11 cellular contexts compared by ENCODE assay signal in genomic region chr12:51183816-51184215, GRCh38. TPM values are rescaled to one million over a fixed set of nuclear protein-coding genes. Genes with fewer than 3 reads are reported as not detected.
DNase-seq lines count a peak whose midpoint lies in the region; ATAC-seq and TF ChIP-seq lines count a peak whose summit lies in the region.
"Had no signal": no experiment of that assay in that cellular context is flagged by ENCODE, and none has a peak within 500 bp of the region (broad histone marks: within the 10 kb centered on the region; RNA-seq: fewer than 3 reads in every experiment).

No MANE protein-coding gene starts in this region.

- no peak overlapping the region for H2AFZ ChIP-seq in osteoblast (ENCODE audit: low read length)

- no peak overlapping the region for H3K4me3 ChIP-seq in osteoblast (ENCODE audit: insufficient read depth, low read length)

- H3K36me3 Mint-ChIP-seq in activated T-helper 1 cell treated with anti-CD3 and anti-CD28 coated beads, Interleukin-12 subunit alpha, Interleukin-12 subunit beta, Interleukin-2, Interleukin-4 antibody, amounts not matched to agents 30 ng/mL and 10 ng/mL and 1 ng/mL, durations not matched to agents 14 hours and 24 hours and 36 hours (ENCODE audit: low read depth): no peaks in the 10 kb centered on the region
- H3K36me3 Mint-ChIP-seq in type B pancreatic cell: no peaks in the 10 kb centered on the region

- no peak overlapping the region for H3K4me3 Mint-ChIP-seq in activated T-helper 1 cell treated with anti-CD3 and anti-CD28 coated beads, Interleukin-12 subunit alpha, Interleukin-12 subunit beta, Interleukin-2, Interleukin-4 antibody, amounts not matched to agents 30 ng/mL and 10 ng/mL and 1 ng/mL, durations not matched to agents 14 hours and 24 hours and 36 hours
- no peak overlapping the region for H3K4me3 Mint-ChIP-seq in type B pancreatic cell
- H3K4me3 Mint-ChIP-seq: central memory CD8-positive, alpha-beta T cell had no signal

- no peaks in the 10 kb centered on the region for H3K4me1 ChIP-seq in osteoblast (ENCODE audit: insufficient read depth, low read length)

- TF ChIP-seq POLR2A in erythroblast (IDR thresholded peaks at IDR 0.05; ENCODE audit: low read length): no peak

- intact Hi-C loops in activated T-helper 1 cell treated with anti-CD3 and anti-CD28 coated beads, Interleukin-12 subunit alpha, Interleukin-12 subunit beta, Interleukin-2, Interleukin-4 antibody, amounts not matched to agents 30 ng/mL and 10 ng/mL and 1 ng/mL, durations not matched to agents 14 hours and 24 hours and 36 hours (cut with micrococcal nuclease): no loop called here

- H3K9me3 ChIP-seq in osteoblast (ENCODE audit: low read depth, low read length): no peaks in the 10 kb centered on the region

- H3K27me3 Mint-ChIP-seq in activated T-helper 1 cell treated with anti-CD3 and anti-CD28 coated beads, Interleukin-12 subunit alpha, Interleukin-12 subunit beta, Interleukin-2, Interleukin-4 antibody, amounts not matched to agents 30 ng/mL and 10 ng/mL and 1 ng/mL, durations not matched to agents 14 hours and 24 hours and 36 hours (ENCODE audit: insufficient read depth): no peaks in the 10 kb centered on the region
- no peaks in the 10 kb centered on the region for H3K27me3 Mint-ChIP-seq in type B pancreatic cell
- H3K27me3 Mint-ChIP-seq: central memory CD8-positive, alpha-beta T cell had no signal

- H3K27ac Mint-ChIP-seq in activated T-helper 1 cell treated with anti-CD3 and anti-CD28 coated beads, Interleukin-12 subunit alpha, Interleukin-12 subunit beta, Interleukin-2, Interleukin-4 antibody, amounts not matched to agents 30 ng/mL and 10 ng/mL and 1 ng/mL, durations not matched to agents 14 hours and 24 hours and 36 hours: no peak overlapping the region
- no peak overlapping the region for H3K27ac Mint-ChIP-seq in type B pancreatic cell

- no peaks in the 10 kb centered on the region for H3K9me3 Mint-ChIP-seq in activated T-helper 1 cell treated with anti-CD3 and anti-CD28 coated beads, Interleukin-12 subunit alpha, Interleukin-12 subunit beta, Interleukin-2, Interleukin-4 antibody, amounts not matched to agents 30 ng/mL and 10 ng/mL and 1 ng/mL, durations not matched to agents 14 hours and 24 hours and 36 hours
- no peaks in the 10 kb centered on the region for H3K9me3 Mint-ChIP-seq in type B pancreatic cell
- H3K9me3 Mint-ChIP-seq: central memory CD8-positive, alpha-beta T cell had no signal

- DNase-seq in GM04503 (ENCODE audit: low read depth) (peak; percentile 1), NCI-H345 treated with DMSO at 0.1 percent for 48 hours (lab: John Stamatoyannopoulos, UW; ENCODE audit: unreplicated experiment) (peak; percentile 33), erythroblast (lab: John Stamatoyannopoulos, UW) (peak; percentile 7 to 12), osteoblast (ENCODE audit: insufficient read length, low spot score, missing footprints) (peak; percentile 19), inferior parietal cortex (ENCODE audit: extremely low spot score) (no peak), type B pancreatic cell (ENCODE audit: extremely low spot score, unreplicated experiment) (no peak)
- DNase-seq in activated T-helper 1 cell treated with anti-CD3 and anti-CD28 coated beads, Interleukin-12 subunit alpha, Interleukin-12 subunit beta, Interleukin-2, Interleukin-4 antibody, amounts not matched to agents 30 ng/mL and 10 ng/mL and 1 ng/mL, durations not matched to agents 14 hours and 24 hours and 36 hours (ENCODE audit: low spot score): no peak
- DNase-seq: GDM1 had no signal

- H3K4me1 Mint-ChIP-seq in activated T-helper 1 cell treated with anti-CD3 and anti-CD28 coated beads, Interleukin-12 subunit alpha, Interleukin-12 subunit beta, Interleukin-2, Interleukin-4 antibody, amounts not matched to agents 30 ng/mL and 10 ng/mL and 1 ng/mL, durations not matched to agents 14 hours and 24 hours and 36 hours (ENCODE audit: low read depth): no peaks in the 10 kb centered on the region
- H3K4me1 Mint-ChIP-seq in type B pancreatic cell (ENCODE audit: unreplicated experiment): peaks cover 16% of the 10 kb centered on the region
- H3K4me1 Mint-ChIP-seq: central memory CD8-positive, alpha-beta T cell had no signal

- no peak overlapping the region for H3K27ac ChIP-seq in osteoblast (ENCODE audit: low read depth, low read length)

- no peaks in the 10 kb centered on the region for H3K79me2 ChIP-seq in osteoblast (ENCODE audit: insufficient read depth, low read length)

- no peak overlapping the region for H3K4me2 ChIP-seq in osteoblast (ENCODE audit: insufficient read depth, low read length)

- no peaks in the 10 kb centered on the region for H4K20me1 ChIP-seq in osteoblast (ENCODE audit: insufficient read depth, low read length)

- H3K27me3 ChIP-seq in osteoblast (ENCODE audit: insufficient read depth, low read length): no peaks in the 10 kb centered on the region

- H3K36me3 ChIP-seq in osteoblast (ENCODE audit: insufficient read depth, low read length): no peaks in the 10 kb centered on the region

- ATAC-seq in HG03045 (IDR thresholded peaks at IDR 0.05; ENCODE audit: unreplicated experiment): no peak
- ATAC-seq: left lobe of liver had no signal

- TF ChIP-seq CTCF in osteoblast (IDR thresholded peaks at IDR 0.05; ENCODE audit: extremely low read depth, low read depth, low read length) (no peak), type B pancreatic cell (conservative IDR thresholded peaks at IDR 0.05) (no peak)

RNA-seq across cellular contexts. Expression of gene TFCP2, which starts 10.9 kb away (rescaled TPM):
- total RNA-seq in osteoblast (7.6 and 8.3 TPM in 2 replicates), type B pancreatic cell (ENCODE audit: low replicate concordance) (31.7 and 40.7 TPM in 2 replicates)
- total RNA-seq in activated T-helper 1 cell treated with anti-CD3 and anti-CD28 coated beads, Interleukin-12 subunit alpha, Interleukin-12 subunit beta, Interleukin-2, Interleukin-4 antibody, amounts not matched to agents 30 ng/mL and 10 ng/mL and 1 ng/mL, durations not matched to agents 14 hours and 24 hours and 36 hours: 49.1 and 49.8 TPM in 2 replicates

RNA-seq across cellular contexts. Expression of gene POU6F1, which starts 34.0 kb away (rescaled TPM):
- total RNA-seq in osteoblast: 6.8 and 7.6 TPM in 2 replicates
- 5.2 and 6.7 TPM in 2 replicates for total RNA-seq in activated T-helper 1 cell treated with anti-CD3 and anti-CD28 coated beads, Interleukin-12 subunit alpha, Interleukin-12 subunit beta, Interleukin-2, Interleukin-4 antibody, amounts not matched to agents 30 ng/mL and 10 ng/mL and 1 ng/mL, durations not matched to agents 14 hours and 24 hours and 36 hours
- total RNA-seq in type B pancreatic cell (ENCODE audit: low replicate concordance): 5.6 and 6.6 TPM in 2 replicates

RNA-seq across cellular contexts. Expression of gene DAZAP2, which starts 54.8 kb away (rescaled TPM):
- total RNA-seq in osteoblast (160 and 169 TPM in 2 replicates), type B pancreatic cell (ENCODE audit: low replicate concordance) (89.0 and 149 TPM in 2 replicates)
- 163 and 169 TPM in 2 replicates for total RNA-seq in activated T-helper 1 cell treated with anti-CD3 and anti-CD28 coated beads, Interleukin-12 subunit alpha, Interleukin-12 subunit beta, Interleukin-2, Interleukin-4 antibody, amounts not matched to agents 30 ng/mL and 10 ng/mL and 1 ng/mL, durations not matched to agents 14 hours and 24 hours and 36 hours

Comparison
In these comparisons a context has a peak if more than half of its experiments do, and no peak if none do; other contexts are left out.
1. DNase-seq: peak in GM04503 (single experiment), NCI-H345 treated with DMSO at 0.1 percent for 48 hours (single experiment), erythroblast (2 of 2) and osteoblast (single experiment); none in activated T-helper 1 cell treated with anti-CD3 and anti-CD28 coated beads, Interleukin-12 subunit alpha, Interleukin-12 subunit beta, Interleukin-2, Interleukin-4 antibody, amounts not matched to agents 30 ng/mL and 10 ng/mL and 1 ng/mL, durations not matched to agents 14 hours and 24 hours and 36 hours (single experiment), inferior parietal cortex (single experiment) and type B pancreatic cell (single experiment).